In the genomic region with DNA sequence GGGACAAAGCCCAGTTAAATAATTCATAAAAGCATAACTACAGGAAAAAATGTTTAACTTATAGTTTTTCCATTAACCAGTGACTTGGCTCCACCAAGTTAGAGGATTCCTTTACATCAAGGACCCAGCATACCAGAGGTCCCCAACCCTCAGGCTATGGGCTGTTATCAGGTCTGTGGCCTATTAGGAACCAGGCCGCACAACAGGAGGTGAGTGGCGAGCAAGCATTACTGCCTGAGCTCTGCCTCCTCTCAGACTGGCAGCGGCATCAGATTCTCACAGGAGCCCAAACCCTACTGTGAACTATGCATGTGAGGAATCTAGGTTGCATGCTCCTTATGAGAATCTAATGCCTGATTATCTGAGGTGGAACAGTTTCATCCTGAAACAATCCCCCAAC, we compare ENCODE assay signal across 4 cellular contexts.
"Had no signal": no experiment of that assay in that cellular context is flagged by ENCODE, and none has a peak within 500 bp of the region (broad histone marks: within the 10 kb centered on the region; RNA-seq: fewer than 3 reads in every experiment).

No MANE protein-coding gene starts in this region.

- DNase-seq: H9, HCEC 1CT, IMR-90 had no signal

- H3K4me3 ChIP-seq: GM23338 had no signal

- H3K4me1 Mint-ChIP-seq: GM23338, H9 had no signal

- H3K27ac Mint-ChIP-seq: GM23338 had no signal

- H3K4me3 Mint-ChIP-seq: GM23338, H9 had no signal

- ATAC-seq: GM23338 had no signal
